18 cellular contexts compared by ENCODE assay signal in the genomic region with DNA sequence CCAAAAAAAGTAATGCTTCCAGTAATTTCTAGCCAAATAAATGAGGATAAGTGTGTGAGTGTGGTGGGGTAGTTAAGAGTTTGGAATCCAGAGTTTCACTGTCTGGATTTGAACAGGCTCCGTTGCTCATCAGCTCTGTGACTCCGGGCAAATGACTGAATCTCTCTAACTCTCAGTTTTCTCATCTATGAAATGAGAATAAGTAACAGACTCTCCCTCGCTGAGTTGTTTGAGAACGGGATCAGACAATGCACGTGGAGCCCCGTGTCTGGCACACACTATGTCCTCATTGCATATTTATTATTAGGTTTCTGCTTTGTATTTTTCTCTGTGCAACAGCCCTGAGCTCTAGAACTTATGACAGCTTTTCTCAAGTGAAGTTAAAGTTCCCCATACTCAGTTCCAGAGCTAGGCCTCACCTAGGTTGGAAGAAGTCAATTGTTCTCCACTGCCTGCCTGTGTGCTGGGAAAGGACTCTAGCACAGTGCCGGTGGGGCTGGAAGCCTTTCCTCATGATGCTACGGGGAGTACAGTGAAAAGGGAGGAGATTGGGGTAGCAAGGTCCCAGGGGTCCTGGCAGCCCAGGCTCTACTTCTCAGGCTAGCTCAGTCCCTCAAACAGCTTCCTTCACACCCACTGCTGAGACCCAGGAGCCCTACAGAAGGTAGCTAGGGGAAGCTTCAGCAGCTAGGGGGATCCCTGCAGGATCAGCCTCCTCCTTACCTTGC. TPM values are rescaled to one million over a fixed set of nuclear protein-coding genes. Genes with fewer than 3 reads are reported as not detected.
DNase-seq lines count a peak whose midpoint lies in the region; ATAC-seq and TF ChIP-seq lines count a peak whose summit lies in the region.
"Had no signal": no experiment of that assay in that cellular context is flagged by ENCODE, and none has a peak within 500 bp of the region (broad histone marks: within the 10 kb centered on the region; RNA-seq: fewer than 3 reads in every experiment).

No MANE protein-coding gene starts in this region.

- peak overlapping the region; percentile 71 for H3K4me3 Mint-ChIP-seq in activated T-cell treated with anti-CD3 and anti-CD28 coated beads, Interleukin-2, amount 50 U/mL, for 4 hours
- H3K4me3 Mint-ChIP-seq in T-cell (peak overlapping the region; percentile 58 to 70 (median 62)), nephron progenitor cell (no peak overlapping the region)
- H3K4me3 Mint-ChIP-seq in activated naive CD8-positive, alpha-beta T cell treated with anti-CD3 and anti-CD28 coated beads, Interleukin-2, amount 10 ng/mL, durations not matched to agents 7 days and 5 days: peak overlapping the region; percentile 72
- peak overlapping the region; percentile 65 for H3K4me3 Mint-ChIP-seq in stimulated activated effector memory CD8-positive, alpha-beta T cell treated with anti-CD3 and anti-CD28 coated beads, Interleukin-12 subunit alpha, Interleukin-12 subunit beta, amount 100 ng/mL, for 72 hours
- H3K4me3 Mint-ChIP-seq: activated B cell treated with CpG ODN at 0.5 μM for 24 hours had no signal

- CTCF ChIA-PET in T-cell (lab: Charles Lee): interaction anchor here (0.6 to 1.9 kb wide), 12 partner anchors 8 to 243 kb away, joined by 3 to 7 read pairs (median 4); a partner anchor contains a TSS

- H3K27ac Mint-ChIP-seq in T-cell (peak overlapping the region; percentile 94), nephron progenitor cell (no peak overlapping the region)
- peak overlapping the region; percentile 92 for H3K27ac Mint-ChIP-seq in activated naive CD8-positive, alpha-beta T cell treated with anti-CD3 and anti-CD28 coated beads, Interleukin-2, amount 10 ng/mL, durations not matched to agents 7 days and 5 days
- H3K27ac Mint-ChIP-seq in stimulated activated effector memory CD8-positive, alpha-beta T cell treated with anti-CD3 and anti-CD28 coated beads, Interleukin-12 subunit alpha, Interleukin-12 subunit beta, amount 100 ng/mL, for 72 hours: peak overlapping the region; percentile 92
- H3K27ac Mint-ChIP-seq: activated B cell treated with CpG ODN at 0.5 μM for 24 hours had no signal

- peaks cover 25% of the 10 kb centered on the region for H3K36me3 Mint-ChIP-seq in activated T-cell treated with anti-CD3 and anti-CD28 coated beads, Interleukin-2, amount 50 U/mL, for 4 hours (ENCODE audit: insufficient read depth)
- H3K36me3 Mint-ChIP-seq in T-cell (peaks cover 19% of the 10 kb centered on the region), nephron progenitor cell (ENCODE audit: low read depth) (no peaks in the 10 kb centered on the region)
- peaks cover 16% of the 10 kb centered on the region for H3K36me3 Mint-ChIP-seq in activated naive CD8-positive, alpha-beta T cell treated with anti-CD3 and anti-CD28 coated beads, Interleukin-2, amount 10 ng/mL, durations not matched to agents 7 days and 5 days
- H3K36me3 Mint-ChIP-seq in stimulated activated effector memory CD8-positive, alpha-beta T cell treated with anti-CD3 and anti-CD28 coated beads, Interleukin-12 subunit alpha, Interleukin-12 subunit beta, amount 100 ng/mL, for 72 hours: peaks cover 46% of the 10 kb centered on the region

- no peak for TF ChIP-seq CTCF in nephron progenitor cell (IDR thresholded peaks at IDR 0.05)

- ATAC-seq in activated T-cell treated with anti-CD3 and anti-CD28 coated beads, Interleukin-2, amount 50 U/mL, for 4 hours: peak; percentile 20 to 29
- ATAC-seq in T-cell (replicated peaks in 1 of 4): peak in 1 of 4 experiments; percentile 6
- ATAC-seq in activated naive CD8-positive, alpha-beta T cell treated with anti-CD3 and anti-CD28 coated beads, Interleukin-2, amount 10 ng/mL, durations not matched to agents 7 days and 5 days (ENCODE audit: low read depth): peak; percentile 3
- peak; percentile 22 for ATAC-seq in stimulated activated effector memory CD8-positive, alpha-beta T cell treated with anti-CD3 and anti-CD28 coated beads, Interleukin-12 subunit alpha, Interleukin-12 subunit beta, amount 100 ng/mL, for 72 hours
- ATAC-seq: HepG2 had no signal

- no peaks in the 10 kb centered on the region for H3K27me3 Mint-ChIP-seq in activated T-cell treated with anti-CD3 and anti-CD28 coated beads, Interleukin-2, amount 50 U/mL, for 4 hours (ENCODE audit: low read depth)
- H3K27me3 Mint-ChIP-seq in T-cell (no peaks in the 10 kb centered on the region), nephron progenitor cell (ENCODE audit: low read depth, poor library complexity) (no peaks in the 10 kb centered on the region)
- no peaks in the 10 kb centered on the region for H3K27me3 Mint-ChIP-seq in activated naive CD8-positive, alpha-beta T cell treated with anti-CD3 and anti-CD28 coated beads, Interleukin-2, amount 10 ng/mL, durations not matched to agents 7 days and 5 days

- no peak for DNase-seq in activated T-cell treated with anti-CD3 and anti-CD28 coated beads, Interleukin-2, amount 50 U/mL, for 4 hours
- DNase-seq in activated T-cell treated with anti-CD3 and anti-CD28 coated beads for 4 hours (no peak), T-cell (peak in 1 of 34 experiments; percentile 20), nephron progenitor cell (no peak), DMS153 treated with DMSO at 0.1 percent for 48 hours (lab: John Stamatoyannopoulos, UW; ENCODE audit: unreplicated experiment) (no peak), superior temporal gyrus (ENCODE audit: extremely low spot score) (no peak)
- DNase-seq in activated naive CD8-positive, alpha-beta T cell treated with anti-CD3 and anti-CD28 coated beads, Interleukin-2, amount 10 ng/mL, durations not matched to agents 7 days and 5 days: peak; percentile 41
- DNase-seq in stimulated activated effector memory CD8-positive, alpha-beta T cell treated with anti-CD3 and anti-CD28 coated beads, Interleukin-12 subunit alpha, Interleukin-12 subunit beta, amount 100 ng/mL, for 72 hours (ENCODE audit: low spot score in 2 of 2): peak in 1 of 2 donors; percentile 57
- DNase-seq: activated B cell treated with CpG ODN at 0.5 μM for 24 hours; DMS 273 treated with DMSO at 0.1 percent for 48 hours; GF-D8; head of caudate nucleus; NCI-H446 treated with DMSO at 0.1 percent for 48 hours; NK-92 treated with Interleukin-12 subunit alpha and Interleukin-12 subunit beta, amount 100 ng/mL, for 24 hours; substantia nigra; T-helper 9 cell; uterus had no signal

- H3K4me1 Mint-ChIP-seq in activated T-cell treated with anti-CD3 and anti-CD28 coated beads, Interleukin-2, amount 50 U/mL, for 4 hours (ENCODE audit: low read depth): peaks cover 59% of the 10 kb centered on the region
- H3K4me1 Mint-ChIP-seq in T-cell (peaks cover 54 to 86% (median 60%) of the 10 kb centered on the region in 3 donors), nephron progenitor cell (peaks cover 10% of the 10 kb centered on the region)
- peaks cover 37% of the 10 kb centered on the region for H3K4me1 Mint-ChIP-seq in activated naive CD8-positive, alpha-beta T cell treated with anti-CD3 and anti-CD28 coated beads, Interleukin-2, amount 10 ng/mL, durations not matched to agents 7 days and 5 days
- peaks cover 49% of the 10 kb centered on the region for H3K4me1 Mint-ChIP-seq in stimulated activated effector memory CD8-positive, alpha-beta T cell treated with anti-CD3 and anti-CD28 coated beads, Interleukin-12 subunit alpha, Interleukin-12 subunit beta, amount 100 ng/mL, for 72 hours
- H3K4me1 Mint-ChIP-seq: activated B cell treated with CpG ODN at 0.5 μM for 24 hours had no signal

- peaks cover 6% of the 10 kb centered on the region for H3K9me3 Mint-ChIP-seq in activated T-cell treated with anti-CD3 and anti-CD28 coated beads, Interleukin-2, amount 50 U/mL, for 4 hours
- H3K9me3 Mint-ChIP-seq in T-cell: peaks cover 0 to 5% (median 0%) of the 10 kb centered on the region in 3 donors
- H3K9me3 Mint-ChIP-seq in activated naive CD8-positive, alpha-beta T cell treated with anti-CD3 and anti-CD28 coated beads, Interleukin-2, amount 10 ng/mL, durations not matched to agents 7 days and 5 days: no peaks in the 10 kb centered on the region
- H3K9me3 Mint-ChIP-seq in stimulated activated effector memory CD8-positive, alpha-beta T cell treated with anti-CD3 and anti-CD28 coated beads, Interleukin-12 subunit alpha, Interleukin-12 subunit beta, amount 100 ng/mL, for 72 hours: peaks cover 4% of the 10 kb centered on the region
- H3K9me3 Mint-ChIP-seq in nephron progenitor cell: no peaks in the 10 kb centered on the region
- H3K9me3 Mint-ChIP-seq: activated B cell treated with CpG ODN at 0.5 μM for 24 hours had no signal

- POLR2A ChIA-PET in T-cell (lab: Charles Lee): interaction anchor here (0.6 to 2.8 kb wide), 7 partner anchors 7 to 122 kb away, joined by 3 to 8 read pairs (median 3); no protein-coding TSS in a partner anchor
- POLR2A ChIA-PET in activated naive CD8-positive, alpha-beta T cell treated with anti-CD3 and anti-CD28 coated beads, Interleukin-2, amount 10 ng/mL, durations not matched to agents 7 days and 5 days (lab: Charles Lee): interaction anchor here (0.6 to 1.3 kb wide), 5 partner anchors 18 to 433 kb away, joined by 3 to 6 read pairs (median 3); no protein-coding TSS in a partner anchor

RNA-seq across cellular contexts. Expression of a gene that starts 1.7 kb away (rescaled TPM):
- total RNA-seq in activated T-cell treated with anti-CD3 and anti-CD28 coated beads, Interleukin-2, amount 50 U/mL, for 4 hours: 100 to 1,000 TPM; 161 to 213 (median 177) TPM
- total RNA-seq in T-cell: 10 to 100 TPM; 33.9 to 72.2 (median 41.9) TPM
- total RNA-seq in activated naive CD8-positive, alpha-beta T cell treated with anti-CD3 and anti-CD28 coated beads, Interleukin-2, amount 10 ng/mL, durations not matched to agents 7 days and 5 days: 10 to 100 TPM; 32.0 to 32.2 TPM
- total RNA-seq: activated B cell treated with CpG ODN at 0.5 μM for 24 hours, HepG2 had no signal
